Comparison of ENCODE assay signal across 1 cellular context in genomic region chr6:89035252-89036106, GRCh38.
A peak's percentile ranks its signal among the peaks of the same experiment; 100 is the strongest.
TF ChIP-seq lines count a peak whose summit lies in the region.

No MANE protein-coding gene starts in this region.

TF ChIP-seq in K562, 482 proteins besides CTCF, POLR2A, EP300 and RAD21 (continued from another document and continues in another):
- TF ChIP-seq TRIM24 (IDR thresholded peaks at IDR 0.05) (peak in 1 of 2 experiments; percentile 80; a peak in 2 of 4 replicates), ZBTB26 (CRISPR knock-in tag; IDR thresholded peaks at IDR 0.05) (no peak), ZNF146 (CRISPR knock-in tag; IDR thresholded peaks at IDR 0.05; ENCODE audit: unreplicated experiment) (no peak), TCF7 (IDR thresholded peaks at IDR 0.05; ENCODE audit: borderline replicate concordance) (no peak), ZNF512 (tag; IDR thresholded peaks at IDR 0.05) (no peak), POU5F1 (IDR thresholded peaks at IDR 0.05; ENCODE audit: borderline replicate concordance, low read depth, low read length, partially characterized antibody) (no peak), CTBP1 (IDR thresholded peaks at IDR 0.05; ENCODE audit: borderline replicate concordance) (no peak), YBX1 (IDR thresholded peaks at IDR 0.05) (no peak), U2AF2 (optimal IDR thresholded peaks at IDR 0.05; ENCODE audit: low read depth, low read length) (no peak), MXI1 (IDR thresholded peaks at IDR 0.05; ENCODE audit: low read depth, low read length) (no peak), ELF1 (tag; IDR thresholded peaks at IDR 0.05) (no peak), FOXM1 (IDR thresholded peaks at IDR 0.05; ENCODE audit: low read depth) (no peak), FOXM1 (CRISPR knock-in tag; IDR thresholded peaks at IDR 0.05; ENCODE audit: low read depth) (no peak), ELK3 (CRISPR knock-in tag; IDR thresholded peaks at IDR 0.05) (no peak), ATF6 (CRISPR knock-in tag; IDR thresholded peaks at IDR 0.05) (no peak), PBX2 (CRISPR knock-in tag; IDR thresholded peaks at IDR 0.05; ENCODE audit: low read depth) (no peak), PBX2 (tag; conservative IDR thresholded peaks at IDR 0.05; ENCODE audit: low read depth) (peak; percentile 99), E2F8 (IDR thresholded peaks at IDR 0.05; ENCODE audit: low read depth, partially characterized antibody) (no peak), ZNF395 (CRISPR knock-in tag; IDR thresholded peaks at IDR 0.05) (peak; percentile 83; the same call in 1 of the 2 replicates), MCM3 (IDR thresholded peaks at IDR 0.05) (no peak), CBX1 (IDR thresholded peaks at IDR 0.05; ENCODE audit: low read depth) (no peak), ZNF318 (IDR thresholded peaks at IDR 0.05; ENCODE audit: borderline replicate concordance in 1 of 2, low read depth in 1 of 2) (no peak; a peak in 1 of 4 replicates), TFAM (CRISPR knock-in tag; conservative IDR thresholded peaks at IDR 0.05) (no peak), ZC3H11A (IDR thresholded peaks at IDR 0.05; ENCODE audit: low read depth, low read length) (no peak), DPF2 (IDR thresholded peaks at IDR 0.05) (peak; percentile 67; the same call in 1 of the 2 replicates)
